Comparison of ENCODE assay signal across 16 cellular contexts in genomic region chr10:22657566-22658190, GRCh38. TPM values are rescaled to one million over a fixed set of nuclear protein-coding genes. Genes with fewer than 3 reads are reported as not detected.
DNase-seq lines count a peak whose midpoint lies in the region; ATAC-seq and TF ChIP-seq lines count a peak whose summit lies in the region.
"Had no signal": no experiment of that assay in that cellular context is flagged by ENCODE, and none has a peak within 500 bp of the region (broad histone marks: within the 10 kb centered on the region; RNA-seq: fewer than 3 reads in every experiment).

No MANE protein-coding gene starts in this region.

- H3K4me3 Mint-ChIP-seq in activated CD4-positive, alpha-beta T cell treated with anti-CD3 and anti-CD28 coated beads, Interleukin-2, amount 10 ng/mL, durations not matched to agents 7 days and 5 days = peak overlapping the region; percentile 61
- H3K4me3 Mint-ChIP-seq in T-helper 1 cell treated with Interleukin-12 subunit alpha and Interleukin-12 subunit beta and Interleukin-4 antibody, amounts not matched to agents 30 μg/mL and 1 μg/mL, for 36 hours = peak overlapping the region; percentile 70
- H3K4me3 Mint-ChIP-seq in stimulated activated effector memory CD8-positive, alpha-beta T cell treated with anti-CD3 and anti-CD28 coated beads, Interleukin-12 subunit alpha, Interleukin-12 subunit beta, amount 100 ng/mL, for 72 hours = peak overlapping the region; percentile 81

- POLR2A ChIA-PET in activated CD4-positive, alpha-beta T cell treated with anti-CD3 and anti-CD28 coated beads, Interleukin-2, amount 10 ng/mL, durations not matched to agents 7 days and 5 days (lab: Charles Lee) = interaction anchor here (0.6 kb wide), 1 partner anchor 656 kb away, joined by 3 read pairs; no protein-coding TSS in a partner anchor

- CTCF ChIA-PET in activated CD4-positive, alpha-beta T cell treated with anti-CD3 and anti-CD28 coated beads, Interleukin-2, amount 10 ng/mL, durations not matched to agents 7 days and 5 days (lab: Charles Lee) = interaction anchor here (0.8 to 2.9 kb wide), 5 partner anchors 9 to 14 kb away, joined by 3 to 8 read pairs (median 6); no protein-coding TSS in a partner anchor

- peaks cover 49% of the 10 kb centered on the region for H3K36me3 Mint-ChIP-seq in activated CD4-positive, alpha-beta T cell treated with anti-CD3 and anti-CD28 coated beads, Interleukin-2, amount 10 ng/mL, durations not matched to agents 7 days and 5 days (ENCODE audit: low read depth)
- H3K36me3 Mint-ChIP-seq in T-helper 1 cell treated with Interleukin-12 subunit alpha and Interleukin-12 subunit beta and Interleukin-4 antibody, amounts not matched to agents 30 μg/mL and 1 μg/mL, for 36 hours (ENCODE audit: low read depth) = peaks cover 13% of the 10 kb centered on the region
- H3K36me3 Mint-ChIP-seq in stimulated activated effector memory CD8-positive, alpha-beta T cell treated with anti-CD3 and anti-CD28 coated beads, Interleukin-12 subunit alpha, Interleukin-12 subunit beta, amount 100 ng/mL, for 72 hours = peaks cover 27% of the 10 kb centered on the region

- no peak for DNase-seq in activated CD4-positive, alpha-beta T cell treated with anti-CD3 and anti-CD28 coated beads, Interleukin-2, amount 10 ng/mL, durations not matched to agents 7 days and 5 days
- no peak for DNase-seq in activated CD4-positive, alpha-beta T cell treated with anti-CD3 and anti-CD28 coated beads for 1 hour
- DNase-seq in dorsolateral prefrontal cortex = no peak
- no peak for DNase-seq in stimulated activated effector memory CD8-positive, alpha-beta T cell treated with anti-CD3 and anti-CD28 coated beads, Interleukin-12 subunit alpha, Interleukin-12 subunit beta, amount 100 ng/mL, for 72 hours (ENCODE audit: low spot score in 2 of 2)
- no peak for DNase-seq in DMS53 (lab: John Stamatoyannopoulos, UW)
- DNase-seq in midbrain (lab: John Stamatoyannopoulos, UW) = no peak
- DNase-seq: anterior cingulate cortex; hippocampal formation; KBM-7; NCI-H2029; NK-92 treated with Interleukin-12 subunit alpha and Interleukin-12 subunit beta, amount 100 ng/mL, for 24 hours; SK-N-SH; trophoblast cell had no signal

- no peak overlapping the region for H3K4me3 ChIP-seq in dorsolateral prefrontal cortex
- H3K4me3 ChIP-seq: A549 had no signal

- H3K27ac Mint-ChIP-seq in activated CD4-positive, alpha-beta T cell treated with anti-CD3 and anti-CD28 coated beads, Interleukin-2, amount 10 ng/mL, durations not matched to agents 7 days and 5 days = peak overlapping the region; percentile 88
- H3K27ac Mint-ChIP-seq in T-helper 1 cell treated with Interleukin-12 subunit alpha and Interleukin-12 subunit beta and Interleukin-4 antibody, amounts not matched to agents 30 μg/mL and 1 μg/mL, for 36 hours = peak overlapping the region; percentile 89
- H3K27ac Mint-ChIP-seq in stimulated activated effector memory CD8-positive, alpha-beta T cell treated with anti-CD3 and anti-CD28 coated beads, Interleukin-12 subunit alpha, Interleukin-12 subunit beta, amount 100 ng/mL, for 72 hours = peak overlapping the region; percentile 92

- H3K27me3 ChIP-seq in dorsolateral prefrontal cortex = no peaks in the 10 kb centered on the region

- peak overlapping the region in 39 of 59 donors; percentile 2 to 82 (median 42) for H3K27ac ChIP-seq in dorsolateral prefrontal cortex
- H3K27ac ChIP-seq: A549 had no signal

- ATAC-seq in stimulated activated effector memory CD8-positive, alpha-beta T cell treated with anti-CD3 and anti-CD28 coated beads, Interleukin-12 subunit alpha, Interleukin-12 subunit beta, amount 100 ng/mL, for 72 hours = no peak
- ATAC-seq in HG03135 (IDR thresholded peaks at IDR 0.05; ENCODE audit: unreplicated experiment) = no peak
- ATAC-seq: A549 had no signal

- peaks cover 94% of the 10 kb centered on the region for H3K4me1 Mint-ChIP-seq in activated CD4-positive, alpha-beta T cell treated with anti-CD3 and anti-CD28 coated beads, Interleukin-2, amount 10 ng/mL, durations not matched to agents 7 days and 5 days
- H3K4me1 Mint-ChIP-seq in T-helper 1 cell treated with Interleukin-12 subunit alpha and Interleukin-12 subunit beta and Interleukin-4 antibody, amounts not matched to agents 30 μg/mL and 1 μg/mL, for 36 hours (ENCODE audit: low read depth) = peaks cover 81% of the 10 kb centered on the region
- H3K4me1 Mint-ChIP-seq in stimulated activated effector memory CD8-positive, alpha-beta T cell treated with anti-CD3 and anti-CD28 coated beads, Interleukin-12 subunit alpha, Interleukin-12 subunit beta, amount 100 ng/mL, for 72 hours = peaks cover 94% of the 10 kb centered on the region

- intact Hi-C loops in dorsolateral prefrontal cortex (cut with DNase I) = loop anchor here in 1 of 2 donors (10.0 kb wide), 1 partner anchor 47 kb away; no protein-coding TSS in a partner anchor

- H3K27me3 Mint-ChIP-seq in activated CD4-positive, alpha-beta T cell treated with anti-CD3 and anti-CD28 coated beads, Interleukin-2, amount 10 ng/mL, durations not matched to agents 7 days and 5 days = no peaks in the 10 kb centered on the region
- H3K27me3 Mint-ChIP-seq in T-helper 1 cell treated with Interleukin-12 subunit alpha and Interleukin-12 subunit beta and Interleukin-4 antibody, amounts not matched to agents 30 μg/mL and 1 μg/mL, for 36 hours (ENCODE audit: low read depth) = no peaks in the 10 kb centered on the region

- TF ChIP-seq CTCF in dorsolateral prefrontal cortex (IDR thresholded peaks at IDR 0.05 in 54 of 56, conservative IDR thresholded peaks at IDR 0.05 in 2 of 56; ENCODE audit: low read depth in 1 of 56, partially characterized antibody in 56 of 56) = no peak

- peaks cover 3% of the 10 kb centered on the region for H3K9me3 Mint-ChIP-seq in activated CD4-positive, alpha-beta T cell treated with anti-CD3 and anti-CD28 coated beads, Interleukin-2, amount 10 ng/mL, durations not matched to agents 7 days and 5 days
- no peaks in the 10 kb centered on the region for H3K9me3 Mint-ChIP-seq in T-helper 1 cell treated with Interleukin-12 subunit alpha and Interleukin-12 subunit beta and Interleukin-4 antibody, amounts not matched to agents 30 μg/mL and 1 μg/mL, for 36 hours
- H3K9me3 Mint-ChIP-seq in stimulated activated effector memory CD8-positive, alpha-beta T cell treated with anti-CD3 and anti-CD28 coated beads, Interleukin-12 subunit alpha, Interleukin-12 subunit beta, amount 100 ng/mL, for 72 hours = no peaks in the 10 kb centered on the region

RNA-seq across cellular contexts. Expression of gene PIP4K2A, which starts 56.7 kb away (rescaled TPM):
- 100 to 1,000 TPM; 161 to 163 TPM for total RNA-seq in activated CD4-positive, alpha-beta T cell treated with anti-CD3 and anti-CD28 coated beads, Interleukin-2, amount 10 ng/mL, durations not matched to agents 7 days and 5 days
- 100 to 1,000 TPM in 115 of 120 experiments, 10 to 100 TPM in 5; 77.5 to 992 (median 272) TPM for total RNA-seq in dorsolateral prefrontal cortex
